Comparison of ENCODE assay signal across 20 cellular contexts in genomic region chr1:119736649-119737039, GRCh38. TPM values are rescaled to one million over a fixed set of nuclear protein-coding genes. Genes with fewer than 3 reads are reported as not detected.
"Had no signal": no experiment of that assay in that cellular context is flagged by ENCODE, and none has a peak within 500 bp of the region (broad histone marks: within the 10 kb centered on the region; RNA-seq: fewer than 3 reads in every experiment).

No MANE protein-coding gene starts in this region.

- H3K9me3 Mint-ChIP-seq: activated T-helper 17 cell treated with anti-CD3 and anti-CD28 coated beads, Interleukin-2, amount 50 U/mL, for 72 hours; memory B cell; naive thymus-derived CD4-positive, alpha-beta T cell; stimulated activated naive CD8-positive, alpha-beta T cell treated with anti-CD3 and anti-CD28 coated beads, Interleukin-15, amount 100 ng/mL, for 72 hours; T-cell; WTC11 had no signal

- H3K36me3 ChIP-seq: thyroid gland had no signal

- ATAC-seq: activated CD4-positive, alpha-beta T cell treated with anti-CD3 and anti-CD28 coated beads for 36 hours; activated T-helper 17 cell treated with anti-CD3 and anti-CD28 coated beads, Interleukin-2, amount 50 U/mL, for 72 hours; naive thymus-derived CD4-positive, alpha-beta T cell; SK-N-SH treated with all-trans-retinoic acid at 6 μM for 48 hours; stimulated activated naive CD8-positive, alpha-beta T cell treated with anti-CD3 and anti-CD28 coated beads, Interleukin-15, amount 100 ng/mL, for 72 hours; T-cell; WTC11 had no signal

- DNase-seq: activated CD4-positive, alpha-beta T cell treated with anti-CD3 and anti-CD28 coated beads for 36 hours; activated CD4-positive, alpha-beta T cell treated with anti-CD3 and anti-CD28 coated beads, Interleukin-2, amount 50 U/mL, for 48 hours; activated naive CD4-positive, alpha-beta T cell; activated T-cell treated with anti-CD3 and anti-CD28 coated beads, Interleukin-2, amount 50 U/mL, for 1 hour; aorta; foreskin melanocyte; naive thymus-derived CD4-positive, alpha-beta T cell; stimulated activated CD4-positive, alpha-beta T cell treated with anti-CD3 and anti-CD28 coated beads, Interleukin-15, amount 100 ng/mL, for 24 hours; stimulated activated CD4-positive, alpha-beta T cell treated with anti-CD3 and anti-CD28 coated beads, Interleukin-2, amount 100 ng/mL, for 48 hours; stimulated activated naive CD8-positive, alpha-beta T cell treated with anti-CD3 and anti-CD28 coated beads, Interleukin-15, amount 100 ng/mL, for 72 hours; T-cell had no signal

- H3K27ac Mint-ChIP-seq: activated CD4-positive, alpha-beta T cell treated with anti-CD3 and anti-CD28 coated beads for 36 hours; activated T-helper 17 cell treated with anti-CD3 and anti-CD28 coated beads, Interleukin-2, amount 50 U/mL, for 72 hours; memory B cell; T-cell had no signal

- H3K9me3 ChIP-seq: thyroid gland had no signal

- H3K27me3 Mint-ChIP-seq: activated CD4-positive, alpha-beta T cell treated with anti-CD3 and anti-CD28 coated beads for 36 hours; activated T-helper 17 cell treated with anti-CD3 and anti-CD28 coated beads, Interleukin-2, amount 50 U/mL, for 72 hours; memory B cell; naive thymus-derived CD4-positive, alpha-beta T cell; stimulated activated naive CD8-positive, alpha-beta T cell treated with anti-CD3 and anti-CD28 coated beads, Interleukin-15, amount 100 ng/mL, for 72 hours; T-cell had no signal

- H3K4me3 Mint-ChIP-seq: activated CD4-positive, alpha-beta T cell treated with anti-CD3 and anti-CD28 coated beads for 36 hours; activated T-helper 17 cell treated with anti-CD3 and anti-CD28 coated beads, Interleukin-2, amount 50 U/mL, for 72 hours; memory B cell; naive thymus-derived CD4-positive, alpha-beta T cell; stimulated activated naive CD8-positive, alpha-beta T cell treated with anti-CD3 and anti-CD28 coated beads, Interleukin-15, amount 100 ng/mL, for 72 hours; T-cell; WTC11 had no signal

- H3K4me1 Mint-ChIP-seq: activated T-helper 17 cell treated with anti-CD3 and anti-CD28 coated beads, Interleukin-2, amount 50 U/mL, for 72 hours; memory B cell; T-cell; WTC11 had no signal

- H3K27me3 ChIP-seq: thyroid gland had no signal

- H3K4me3 ChIP-seq: thyroid gland had no signal

RNA-seq across cellular contexts. Expression of gene HMGCS2, which starts 32.1 kb away (rescaled TPM):
- total RNA-seq: activated CD4-positive, alpha-beta T cell treated with anti-CD3 and anti-CD28 coated beads for 36 hours; activated T-helper 17 cell treated with anti-CD3 and anti-CD28 coated beads, Interleukin-2, amount 50 U/mL, for 72 hours; aorta; chondrocyte; dermis microvascular lymphatic vessel endothelial cell; epithelial cell of proximal tubule; mononuclear cell; naive thymus-derived CD4-positive, alpha-beta T cell had no signal
